In the genomic region with DNA sequence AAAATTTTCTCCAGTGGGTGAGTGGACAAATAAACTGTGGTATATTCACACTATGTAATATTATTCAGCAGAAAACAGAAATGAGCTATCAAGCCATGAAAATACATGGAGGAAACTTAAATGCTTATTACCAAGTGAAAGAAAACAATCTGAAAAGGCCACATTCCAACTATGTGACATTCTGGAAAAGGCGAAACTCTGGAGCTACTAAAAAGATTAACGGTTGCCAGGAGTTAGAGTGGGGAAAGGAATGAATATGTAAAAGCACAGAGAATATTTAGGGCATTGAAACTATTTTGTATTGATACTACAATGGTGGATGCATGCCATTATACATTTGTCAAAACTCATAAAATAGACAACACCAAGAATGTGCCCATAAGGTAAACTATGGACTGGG, we compare ENCODE assay signal across 28 cellular contexts.
"Had no signal": no experiment of that assay in that cellular context is flagged by ENCODE, and none has a peak within 500 bp of the region (broad histone marks: within the 10 kb centered on the region; RNA-seq: fewer than 3 reads in every experiment).

No MANE protein-coding gene starts in this region.

- DNase-seq: stimulated activated CD4-positive, alpha-beta T cell treated with anti-CD3 and anti-CD28 coated beads, Interleukin-2, amount 100 ng/mL, for 48 hours; stimulated activated CD4-positive, alpha-beta T cell treated with anti-CD3 and anti-CD28 coated beads, Interleukin-4, amount 100 ng/mL, for 1 hour; stimulated activated CD4-positive, alpha-beta T cell treated with anti-CD3 and anti-CD28 coated beads, Interleukin-4, amount 100 ng/mL, for 24 hours; stimulated activated CD4-positive, alpha-beta T cell treated with anti-CD3 and anti-CD28 coated beads, Interleukin-4, amount 100 ng/mL, for 4 hours; stimulated activated CD8-positive, alpha-beta memory T cell treated with anti-CD3 and anti-CD28 coated beads, Interleukin-4, amount 100 ng/mL, for 48 hours; stimulated activated naive B cell treated with anti-CD40 and anti-IgM and Interleukin-4, amounts not matched to agents 10 μg/mL and 1 μg/mL and 100 μg/mL, for 72 hours; stimulated activated naive CD4-positive, alpha-beta T cell; stimulated activated naive CD4-positive, alpha-beta T cell treated with Interleukin-2 at 50 U/mL for 16 hours; stimulated activated naive CD8-positive, alpha-beta T cell treated with anti-CD3 and anti-CD28 coated beads, Interleukin-15, amount 100 ng/mL, for 72 hours; stimulated activated naive CD8-positive, alpha-beta T cell treated with anti-CD3 and anti-CD28 coated beads, Interleukin-15, Interleukin-2, amounts not matched to agents 100 U/mL and 50 U/mL, for 24 hours; stomach; substantia nigra; testis; thyroid gland; tibial artery; transverse colon; trophoblast cell; upper lobe of left lung; upper lobe of right lung; uterus had no signal

- H3K27ac Mint-ChIP-seq: stimulated activated effector memory CD8-positive, alpha-beta T cell treated with anti-CD3 and anti-CD28 coated beads, Interleukin-12 subunit alpha, Interleukin-12 subunit beta, amount 100 ng/mL, for 72 hours; stimulated activated memory B cell treated with anti-CD40 and anti-IgM and Interleukin-4, amounts not matched to agents 10 μg/mL and 1 μg/mL and 100 μg/mL, for 72 hours; stimulated activated naive B cell treated with anti-CD40 and anti-IgM and Interleukin-4, amounts not matched to agents 10 μg/mL and 1 μg/mL and 100 μg/mL, for 72 hours; stimulated activated naive CD8-positive, alpha-beta T cell treated with anti-CD3 and anti-CD28 coated beads, Interleukin-15, amount 100 ng/mL, for 72 hours; stimulated activated naive CD8-positive, alpha-beta T cell treated with anti-CD3 and anti-CD28 coated beads, Interleukin-15, Interleukin-2, amounts not matched to agents 100 ng/mL and 50 ng/mL, for 24 hours; type B pancreatic cell had no signal

- H3K4me3 Mint-ChIP-seq: stimulated activated effector memory CD8-positive, alpha-beta T cell treated with anti-CD3 and anti-CD28 coated beads, Interleukin-12 subunit alpha, Interleukin-12 subunit beta, amount 100 ng/mL, for 72 hours; stimulated activated memory B cell treated with anti-CD40 and anti-IgM and Interleukin-4, amounts not matched to agents 10 μg/mL and 1 μg/mL and 100 μg/mL, for 72 hours; stimulated activated naive B cell treated with anti-CD40 and anti-IgM and Interleukin-4, amounts not matched to agents 10 μg/mL and 1 μg/mL and 100 μg/mL, for 72 hours; stimulated activated naive CD8-positive, alpha-beta T cell treated with anti-CD3 and anti-CD28 coated beads, Interleukin-15, amount 100 ng/mL, for 72 hours; stimulated activated naive CD8-positive, alpha-beta T cell treated with anti-CD3 and anti-CD28 coated beads, Interleukin-15, Interleukin-2, amounts not matched to agents 100 ng/mL and 50 ng/mL, for 24 hours; type B pancreatic cell had no signal

- H3K36me3 Mint-ChIP-seq: stimulated activated effector memory CD8-positive, alpha-beta T cell treated with anti-CD3 and anti-CD28 coated beads, Interleukin-12 subunit alpha, Interleukin-12 subunit beta, amount 100 ng/mL, for 72 hours; stimulated activated memory B cell treated with anti-CD40 and anti-IgM and Interleukin-4, amounts not matched to agents 10 μg/mL and 1 μg/mL and 100 μg/mL, for 72 hours; stimulated activated naive B cell treated with anti-CD40 and anti-IgM and Interleukin-4, amounts not matched to agents 10 μg/mL and 1 μg/mL and 100 μg/mL, for 72 hours; type B pancreatic cell had no signal

- H3K9me3 Mint-ChIP-seq: stimulated activated memory B cell treated with anti-CD40 and anti-IgM and Interleukin-4, amounts not matched to agents 10 μg/mL and 1 μg/mL and 100 μg/mL, for 72 hours; stimulated activated naive B cell treated with anti-CD40 and anti-IgM and Interleukin-4, amounts not matched to agents 10 μg/mL and 1 μg/mL and 100 μg/mL, for 72 hours; stimulated activated naive CD8-positive, alpha-beta T cell treated with anti-CD3 and anti-CD28 coated beads, Interleukin-15, amount 100 ng/mL, for 72 hours; stimulated activated naive CD8-positive, alpha-beta T cell treated with anti-CD3 and anti-CD28 coated beads, Interleukin-15, Interleukin-2, amounts not matched to agents 100 ng/mL and 50 ng/mL, for 24 hours; type B pancreatic cell had no signal

- H3K4me3 ChIP-seq: stomach, suprapubic skin, testis, thoracic aorta, thyroid gland, tibial artery, tibial nerve, transverse colon, upper lobe of left lung, upper lobe of right lung, uterus, vagina had no signal

- H3K27me3 Mint-ChIP-seq: stimulated activated memory B cell treated with anti-CD40 and anti-IgM and Interleukin-4, amounts not matched to agents 10 μg/mL and 1 μg/mL and 100 μg/mL, for 72 hours; stimulated activated naive B cell treated with anti-CD40 and anti-IgM and Interleukin-4, amounts not matched to agents 10 μg/mL and 1 μg/mL and 100 μg/mL, for 72 hours; stimulated activated naive CD8-positive, alpha-beta T cell treated with anti-CD3 and anti-CD28 coated beads, Interleukin-15, amount 100 ng/mL, for 72 hours; stimulated activated naive CD8-positive, alpha-beta T cell treated with anti-CD3 and anti-CD28 coated beads, Interleukin-15, Interleukin-2, amounts not matched to agents 100 ng/mL and 50 ng/mL, for 24 hours; type B pancreatic cell had no signal

- H3K4me1 Mint-ChIP-seq: stimulated activated effector memory CD8-positive, alpha-beta T cell treated with anti-CD3 and anti-CD28 coated beads, Interleukin-12 subunit alpha, Interleukin-12 subunit beta, amount 100 ng/mL, for 72 hours; stimulated activated memory B cell treated with anti-CD40 and anti-IgM and Interleukin-4, amounts not matched to agents 10 μg/mL and 1 μg/mL and 100 μg/mL, for 72 hours; stimulated activated naive B cell treated with anti-CD40 and anti-IgM and Interleukin-4, amounts not matched to agents 10 μg/mL and 1 μg/mL and 100 μg/mL, for 72 hours; stimulated activated naive CD8-positive, alpha-beta T cell treated with anti-CD3 and anti-CD28 coated beads, Interleukin-15, amount 100 ng/mL, for 72 hours had no signal
